ENCODE assay signal across 23 cellular contexts in genomic region chr12:96028538-96028937, GRCh38.
"Had no signal": no experiment of that assay in that cellular context is flagged by ENCODE, and none has a peak within 500 bp of the region (broad histone marks: within the 10 kb centered on the region; RNA-seq: fewer than 3 reads in every experiment).

No MANE protein-coding gene starts in this region.

- H3K27me3 Mint-ChIP-seq: dendritic cell treated with granulocyte-macrophage colony-stimulating factor and Interleukin-4, amounts not matched to agents 40 ng/mL and 50 ng/mL, for 4 days; effector memory CD8-positive, alpha-beta T cell had no signal

- H3K4me3 Mint-ChIP-seq: dendritic cell treated with granulocyte-macrophage colony-stimulating factor and Interleukin-4, amounts not matched to agents 40 ng/mL and 50 ng/mL, for 4 days; effector memory CD8-positive, alpha-beta T cell; endodermal cell; mesothelial cell of epicardium had no signal

- H3K9me3 Mint-ChIP-seq: dendritic cell treated with granulocyte-macrophage colony-stimulating factor and Interleukin-4, amounts not matched to agents 40 ng/mL and 50 ng/mL, for 4 days; effector memory CD8-positive, alpha-beta T cell; endodermal cell; mesothelial cell of epicardium had no signal

- H3K36me3 ChIP-seq: colonic mucosa had no signal

- H3K9me3 ChIP-seq: colonic mucosa, esophagus squamous epithelium, gastrocnemius medialis, heart right ventricle, left lung, lower lobe of right lung, mucosa of descending colon had no signal

- H3K27ac Mint-ChIP-seq: effector memory CD8-positive, alpha-beta T cell; endodermal cell; mesothelial cell of epicardium had no signal

- DNase-seq: colonic mucosa; cortex of kidney; effector CD8-positive, alpha-beta T cell; effector memory CD8-positive, alpha-beta T cell; endodermal cell; erythroblast; esophagus squamous epithelium; foreskin fibroblast; foreskin melanocyte; gastrocnemius medialis; glutamatergic neuron; head of caudate nucleus; heart right ventricle; hippocampal formation; left cardiac atrium; left lung; left ventricle myocardium superior; lower lobe of right lung; mesenchymal stem cell; mucosa of descending colon had no signal

- H3K4me3 ChIP-seq: colonic mucosa, esophagus squamous epithelium, gastrocnemius medialis, heart right ventricle, left lung, lower lobe of right lung, mucosa of descending colon had no signal

- H3K27me3 ChIP-seq: colonic mucosa, esophagus squamous epithelium, gastrocnemius medialis, heart right ventricle, left lung had no signal

- ATAC-seq: effector memory CD8-positive, alpha-beta T cell; esophagus mucosa; gastrocnemius medialis; heart right ventricle; left cardiac atrium; left lung; left ventricle myocardium superior; lower lobe of right lung; mucosa of descending colon had no signal
